6 cellular contexts compared by ENCODE assay signal in genomic region chr19:42280761-42281174, GRCh38. TPM values are rescaled to one million over a fixed set of nuclear protein-coding genes. Genes with fewer than 3 reads are reported as not detected.
A peak's percentile ranks its signal among the peaks of the same experiment; 100 is the strongest.
DNase-seq lines count a peak whose midpoint lies in the region; ATAC-seq and TF ChIP-seq lines count a peak whose summit lies in the region.

No MANE protein-coding gene starts in this region.

- H3K27me3 Mint-ChIP-seq in CD4-positive, alpha-beta memory T cell, result no peaks in the 10 kb centered on the region

- peaks cover 65% of the 10 kb centered on the region for H3K4me1 ChIP-seq in CD4-positive, alpha-beta memory T cell (ENCODE audit: insufficient read depth, low read length)
- H3K4me1 ChIP-seq in Panc1 (ENCODE audit: control insufficient read depth, insufficient read depth, low read length) (peaks cover 46% of the 10 kb centered on the region), right cardiac atrium (ENCODE audit: control insufficient read depth, insufficient read depth, low read length) (peaks cover 40% of the 10 kb centered on the region), thyroid gland (peaks cover 62 to 66% of the 10 kb centered on the region in 2 donors)

- no peaks in the 10 kb centered on the region for H3K27me3 ChIP-seq in CD4-positive, alpha-beta memory T cell (ENCODE audit: insufficient read depth, low read length)
- H3K27me3 ChIP-seq in Panc1 (ENCODE audit: control insufficient read depth, insufficient read depth, low read length) (no peaks in the 10 kb centered on the region), right cardiac atrium (ENCODE audit: control insufficient read depth, insufficient read depth) (no peaks in the 10 kb centered on the region), thyroid gland (no peaks in the 10 kb centered on the region)

- CTCF ChIA-PET in CD4-positive, alpha-beta memory T cell (lab: Charles Lee; ENCODE audit: partially characterized antibody), result interaction anchor here (1.7 to 4.4 kb wide), 4 partner anchors 30 to 171 kb away, joined by 12 to 77 read pairs (median 18); partner anchors contain the start of genes GSK3A and POU2F2
- CTCF ChIA-PET in Panc1 (lab: Charles Lee), result interaction anchor here (2.6 kb wide), 1 partner anchor 34 kb away, joined by 38 read pairs; no protein-coding TSS in a partner anchor

- no peak for TF ChIP-seq POLR2A in thyroid gland (IDR thresholded peaks at IDR 0.05)

- no peak for TF ChIP-seq CTCF in Panc1 (IDR thresholded peaks at IDR 0.05)
- TF ChIP-seq CTCF in thyroid gland (IDR thresholded peaks at IDR 0.05), result no peak

- peak overlapping the region in 1 of 2 donors; percentile 73 for H3K4me3 ChIP-seq in CD4-positive, alpha-beta memory T cell (ENCODE audit: low read length in 2 of 2)
- H3K4me3 ChIP-seq in Panc1 (ENCODE audit: low read depth in 2 of 2, low read length in 2 of 2) (peak overlapping the region; percentile 58 to 70), right cardiac atrium (ENCODE audit: low read length) (peak overlapping the region; percentile 73), thyroid gland (replicated peaks in 1 of 3) (peak overlapping the region; percentile 68 to 82 (median 76))

- ATAC-seq in Panc1 (no peak), right cardiac atrium (peak; percentile 22 to 55), GM19455 (IDR thresholded peaks at IDR 0.05; ENCODE audit: unreplicated experiment) (no peak)

- H3K36me3 ChIP-seq in CD4-positive, alpha-beta memory T cell (ENCODE audit: insufficient read depth, low read length), result no peaks in the 10 kb centered on the region
- H3K36me3 ChIP-seq in Panc1 (ENCODE audit: control insufficient read depth, insufficient read depth, low read length) (no peaks in the 10 kb centered on the region), thyroid gland (no peaks in the 10 kb centered on the region)

- no peaks in the 10 kb centered on the region for H3K9me3 ChIP-seq in CD4-positive, alpha-beta memory T cell (ENCODE audit: control insufficient read depth in 1 of 2, low read length in 2 of 2)
- no peaks in the 10 kb centered on the region for H3K9me3 ChIP-seq in Panc1 (ENCODE audit: control insufficient read depth, insufficient read depth, low read depth, low read length)
- no peaks in the 10 kb centered on the region for H3K9me3 ChIP-seq in right cardiac atrium (ENCODE audit: control insufficient read depth, low read length)
- no peaks in the 10 kb centered on the region for H3K9me3 ChIP-seq in thyroid gland

- peak in 1 of 5 donors; percentile 8 for DNase-seq in CD4-positive, alpha-beta memory T cell
- no peak for DNase-seq in Panc1 (ENCODE audit: low read depth, low spot score)
- DNase-seq in right cardiac atrium, result peak in 2 of 3 donors; percentile 79 to 84
- peak in 1 of 2 donors; percentile 36 for DNase-seq in thyroid gland
- no peak for DNase-seq in SHP77 (lab: John Stamatoyannopoulos, UW)

- H3K4me1 Mint-ChIP-seq in CD4-positive, alpha-beta memory T cell, result peaks cover 40 to 50% (median 45%) of the 10 kb centered on the region in 4 donors

- intact Hi-C loops in CD4-positive, alpha-beta memory T cell (cut with micrococcal nuclease), result loop anchor here (1.0 to 5.0 kb wide), 4 partner anchors 25 to 172 kb away; partner anchors contain the start of gene ERF
- intact Hi-C loops in Panc1 (cut with micrococcal nuclease; ENCODE audit: unreplicated experiment), result loop anchor here (5.0 kb wide), 1 partner anchor 33 kb away; no protein-coding TSS in a partner anchor
- intact Hi-C loops in right cardiac atrium (cut with DNase I), result loop anchor here in 3 of 4 donors (5.0 kb wide), 1 partner anchor 33 kb away; no protein-coding TSS in a partner anchor
- intact Hi-C loops in thyroid gland (cut with DNase I), result no loop called here

- BruUV-seq in Panc1 (replicated peaks; lab: Mats Ljungman, UMichigan), result no TSS peak

- under 1% methylated on average over 27 of the region's 27 CpGs for WGBS in right cardiac atrium
- WGBS in thyroid gland, 2 donors, result 1 to 5% methylated on average over 17 to 22 of the region's 27 CpGs

- peak overlapping the region; percentile 77 for H3K27ac ChIP-seq in CD4-positive, alpha-beta memory T cell (ENCODE audit: low read depth, low read length)
- H3K27ac ChIP-seq in Panc1 (ENCODE audit: low read length) (peak overlapping the region; percentile 92; the same call in 1 of the 2 replicates), right cardiac atrium (ENCODE audit: low read length) (peak overlapping the region; percentile 84), thyroid gland (peak overlapping the region; percentile 89 to 97 (median 93))

- in situ Hi-C loops in Panc1 (cut with HindIII; ENCODE audit: low pct_unique_long_range_greater_than_20kb, low sequenced_read_pairs), result no loop called here

- H3K9me3 Mint-ChIP-seq in CD4-positive, alpha-beta memory T cell, result no peaks in the 10 kb centered on the region

- H3K36me3 Mint-ChIP-seq in CD4-positive, alpha-beta memory T cell, result peaks cover 0 to 12% of the 10 kb centered on the region in 2 donors

- POLR2A ChIA-PET in CD4-positive, alpha-beta memory T cell (lab: Charles Lee; ENCODE audit: partially characterized antibody), result interaction anchor here (1.2 to 9.3 kb wide), 9 partner anchors 11 to 81 kb away, joined by 4 to 139 read pairs (median 11); partner anchors contain the start of genes CIC, DEDD2, ERF and GSK3A
- POLR2A ChIA-PET in Panc1 (lab: Charles Lee), result no interaction called here

- H3K4me3 Mint-ChIP-seq in CD4-positive, alpha-beta memory T cell, result peak overlapping the region; percentile 43 to 89 (median 68)

- peak overlapping the region in 2 of 7 donors; percentile 31 to 51 for H3K27ac Mint-ChIP-seq in CD4-positive, alpha-beta memory T cell

RNA-seq across cellular contexts. Expression of gene CIC, which starts 11.7 kb away (rescaled TPM):
- 10 to 100 TPM; 81.6 to 82.6 TPM for total RNA-seq in CD4-positive, alpha-beta memory T cell
- polyA plus RNA-seq in CD4-positive, alpha-beta memory T cell, result 1 to 10 TPM in 1 of 2 donors, not detected in 1; 3.5 TPM
- total RNA-seq in Panc1 (2021; ENCODE audit: unreplicated experiment), result 67.4 TPM
- polyA plus RNA-seq in Panc1 (2012; ENCODE audit: insufficient read length), result 49.9 TPM
- 10 to 100 TPM; 36.4 to 42.7 (median 39.6) TPM for total RNA-seq in right cardiac atrium
- polyA plus RNA-seq in right cardiac atrium, result 28.6 TPM
- total RNA-seq in thyroid gland, result 10 to 100 TPM; 50.6 to 98.3 (median 56.9) TPM

RNA-seq across cellular contexts. Expression of gene PRR19, which starts 21.2 kb away (rescaled TPM):
- total RNA-seq in CD4-positive, alpha-beta memory T cell, result under 1 TPM; 0.28 to 0.64 TPM
- polyA plus RNA-seq in CD4-positive, alpha-beta memory T cell, result under 1 TPM; 0.48 to 0.85 TPM
- total RNA-seq in Panc1 (2021; ENCODE audit: unreplicated experiment) (2.1 TPM), right cardiac atrium (under 1 TPM in 3 of 4 donors, not detected in 1; 0.20 to 0.32 (median 0.26) TPM), thyroid gland (under 1 TPM in 2 of 4 donors, not detected in 2; 0.27 to 0.45 TPM)
- polyA plus RNA-seq in Panc1 (2012; ENCODE audit: insufficient read length), result 2.2 TPM
- polyA plus RNA-seq in right cardiac atrium, result 0.29 TPM

RNA-seq across cellular contexts. Expression of gene PAFAH1B3, which starts 21.7 kb away (rescaled TPM):
- 10 to 100 TPM; 17.0 to 17.2 TPM for total RNA-seq in CD4-positive, alpha-beta memory T cell
- 10 to 100 TPM; 35.0 to 43.7 TPM for polyA plus RNA-seq in CD4-positive, alpha-beta memory T cell
- total RNA-seq in Panc1 (2021; ENCODE audit: unreplicated experiment) (92.2 TPM), right cardiac atrium (1 to 10 TPM; 1.6 to 5.9 (median 4.4) TPM), thyroid gland (10 to 100 TPM in 3 of 4 donors, 1 to 10 TPM in 1; 6.0 to 23.7 (median 19.1) TPM)
- 160 TPM for polyA plus RNA-seq in Panc1 (2012; ENCODE audit: insufficient read length)
- polyA plus RNA-seq in right cardiac atrium, result 4.3 TPM

RNA-seq across cellular contexts. Expression of gene ERF, which starts 25.8 kb away (rescaled TPM):
- 10 to 100 TPM; 38.5 to 39.9 TPM for total RNA-seq in CD4-positive, alpha-beta memory T cell
- 1 to 10 TPM; 2.7 to 3.7 TPM for polyA plus RNA-seq in CD4-positive, alpha-beta memory T cell
- total RNA-seq in Panc1 (2021; ENCODE audit: unreplicated experiment) (85.7 TPM), right cardiac atrium (10 to 100 TPM; 33.3 to 58.1 (median 48.1) TPM), thyroid gland (10 to 100 TPM; 27.5 to 50.2 (median 39.2) TPM)
- 70.6 TPM for polyA plus RNA-seq in Panc1 (2012; ENCODE audit: insufficient read length)
- polyA plus RNA-seq in right cardiac atrium, result 39.1 TPM

RNA-seq across cellular contexts. Expression of gene TMEM145, which starts 32.3 kb away (rescaled TPM):
- total RNA-seq in CD4-positive, alpha-beta memory T cell, result not detected
- not detected for polyA plus RNA-seq in CD4-positive, alpha-beta memory T cell
- total RNA-seq in Panc1 (2021; ENCODE audit: unreplicated experiment) (3.0 TPM), right cardiac atrium (1 to 10 TPM in 3 of 4 donors, under 1 TPM in 1; 0.91 to 1.6 (median 1.2) TPM), thyroid gland (1 to 10 TPM in 1 of 4 donors, not detected in 3; 2.8 TPM)
- polyA plus RNA-seq in Panc1 (2012; ENCODE audit: insufficient read length), result 4.3 TPM
- 0.41 TPM for polyA plus RNA-seq in right cardiac atrium

Comparison
In these comparisons a context has a peak if more than half of its experiments do, and no peak if none do; other contexts are left out.
1. DNase-seq: peak in right cardiac atrium (2 of 3); none in Panc1 (single experiment) and SHP77 (0 of 2).
2. ATAC-seq: peak in right cardiac atrium (2 of 2); none in Panc1 (single experiment) and GM19455 (single experiment).
3. Peak in every context shown above with its lines, with median percentiles within 50 percentile points of each other: H3K27ac ChIP-seq.